Comparison of ENCODE assay signal across 7 cellular contexts in genomic region chr17:45948881-45949624, GRCh38. TPM values are rescaled to one million over a fixed set of nuclear protein-coding genes. Genes with fewer than 3 reads are reported as not detected.
DNase-seq lines count a peak whose midpoint lies in the region; ATAC-seq, FAIRE-seq and TF ChIP-seq lines count a peak whose summit lies in the region.

No MANE protein-coding gene starts in this region.

- H3K4me3 ChIP-seq in NT2/D1 (ENCODE audit: insufficient read length, low read depth) = no peak overlapping the region

- H3K9ac ChIP-seq in NT2/D1 (ENCODE audit: insufficient read length, low read depth) = peak overlapping the region; percentile 33

- ATAC-seq in HG02970 (IDR thresholded peaks at IDR 0.05; ENCODE audit: low FRiP score, unreplicated experiment) = no peak

- FAIRE-seq in GM19239 (lab: Jason Lieb, UNC) = peak; percentile 88

- no peaks in the 10 kb centered on the region for H3K9me3 ChIP-seq in NT2/D1 (ENCODE audit: insufficient read depth, low read length)

- H3K36me3 ChIP-seq in NT2/D1 (ENCODE audit: insufficient read depth, insufficient read length, low read length) = no peaks in the 10 kb centered on the region

- TF ChIP-seq POLR2A in erythroblast (IDR thresholded peaks at IDR 0.05; ENCODE audit: low read length) = no peak

- H3K27me3 ChIP-seq in NT2/D1 (ENCODE audit: insufficient read depth, insufficient read length) = peaks cover 14% of the 10 kb centered on the region

- H3K4me1 ChIP-seq in NT2/D1 (ENCODE audit: insufficient read depth, insufficient read length) = peaks cover 15% of the 10 kb centered on the region

- DNase-seq in GM19239 (ENCODE audit: insufficient read length, low spot score) = peak; percentile 75
- DNase-seq in NT2/D1 (ENCODE audit: low read depth, low spot score) = peak; percentile 40
- peak; percentile 65 for DNase-seq in activated T-cell treated with anti-CD3 and anti-CD28 coated beads, Interleukin-2, amount 50 U/mL, for 1 hour
- DNase-seq in erythroblast (lab: John Stamatoyannopoulos, UW) = peak; percentile 71 to 83
- peak; percentile 61 for DNase-seq in mucosa of gallbladder (ENCODE audit: low spot score)
- DNase-seq in stimulated activated CD8-positive, alpha-beta memory T cell treated with anti-CD3 and anti-CD28 coated beads, Interleukin-4, amount 100 ng/mL, for 48 hours = peak; percentile 85

RNA-seq across cellular contexts. Expression of gene STH, which starts 50.0 kb away (rescaled TPM):
- not detected for total RNA-seq in mucosa of gallbladder

RNA-seq across cellular contexts. Expression of gene MAPT, which starts 54.7 kb away (rescaled TPM):
- 11.0 TPM for total RNA-seq in mucosa of gallbladder
